ENCODE assay signal across 24 cellular contexts in the genomic region with DNA sequence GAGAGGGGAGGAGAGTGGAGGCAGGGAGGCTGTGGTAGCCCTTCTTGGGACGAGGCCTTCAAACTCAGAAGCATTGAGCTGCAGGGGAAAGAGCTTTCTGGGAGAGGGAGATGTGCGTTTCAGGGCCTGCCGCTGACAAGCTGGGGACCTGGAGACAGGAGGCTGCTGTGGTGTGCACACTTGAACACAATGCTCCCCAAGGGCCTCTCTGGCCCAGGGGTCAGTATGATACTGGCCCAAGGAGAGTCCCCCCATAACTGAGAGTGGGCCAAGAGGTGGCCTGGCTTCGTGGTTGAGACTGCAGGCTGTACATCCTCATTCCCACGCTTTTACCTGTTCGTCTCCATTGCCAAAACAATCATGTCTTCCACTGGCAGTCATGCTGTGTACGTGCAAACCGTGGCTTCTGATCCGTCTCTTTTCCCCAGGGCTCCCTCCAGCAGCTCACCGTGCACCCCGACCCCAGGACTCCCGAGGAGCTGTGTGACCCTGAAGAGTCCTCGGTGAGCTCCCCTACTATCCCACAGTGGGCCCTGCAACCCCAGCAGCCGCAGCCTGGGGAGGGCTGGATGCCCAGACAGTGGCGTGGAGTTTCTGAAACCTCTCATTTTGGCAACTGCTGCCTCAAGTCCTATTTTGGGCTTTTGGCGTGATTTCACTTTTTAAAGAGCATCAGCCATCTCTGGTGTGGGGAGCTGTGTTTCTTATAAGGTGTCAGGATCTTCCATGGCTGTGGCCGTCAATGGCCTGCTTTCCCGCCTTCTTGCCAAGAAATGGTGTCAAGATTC. TPM values are rescaled to one million over a fixed set of nuclear protein-coding genes. Genes with fewer than 3 reads are reported as not detected.
DNase-seq lines count a peak whose midpoint lies in the region; ATAC-seq and TF ChIP-seq lines count a peak whose summit lies in the region.
"Had no signal": no experiment of that assay in that cellular context is flagged by ENCODE, and none has a peak within 500 bp of the region (broad histone marks: within the 10 kb centered on the region; RNA-seq: fewer than 3 reads in every experiment).

No MANE protein-coding gene starts in this region.

- DNase-seq in esophagus muscularis mucosa (ENCODE audit: extremely low spot score) (no peak), left ventricle myocardium superior (peak; percentile 61), sciatic nerve (ENCODE audit: low spot score) (no peak), NCI-H2107 treated with DMSO at 0.1 percent for 48 hours (lab: John Stamatoyannopoulos, UW; ENCODE audit: unreplicated experiment) (no peak), NCI-H1105 (lab: John Stamatoyannopoulos, UW) (no peak), left lung (no peak)
- no peak for DNase-seq in activated naive CD4-positive, alpha-beta T cell (lab: John Stamatoyannopoulos, UW)
- DNase-seq: activated CD8-positive, alpha-beta T cell treated with anti-CD3 and anti-CD28 coated beads for 36 hours; activated naive CD4-positive, alpha-beta T cell treated with anti-CD3 and anti-CD28 coated beads, Interleukin-2, amount 10 ng/mL, durations not matched to agents 7 days and 5 days; activated T-cell treated with anti-CD3 and anti-CD28 coated beads, Interleukin-2, amount 50 U/mL, for 24 hours; DMS53; effector CD4-positive, alpha-beta T cell; GF-D8; KBM-7; NCI-H187; NCI-H2227 treated with DMSO at 0.1 percent for 48 hours; NCI-H82; PC-9; stimulated activated CD4-positive, alpha-beta T cell treated with anti-CD3 and anti-CD28 coated beads, Interleukin-15, amount 100 ng/mL, for 24 hours had no signal

- TF ChIP-seq EP300 in esophagus muscularis mucosa (IDR thresholded peaks at IDR 0.05), result no peak

- WGBS in esophagus muscularis mucosa, result 62% methylated on average over 10 of the region's 18 CpGs

- H3K36me3 ChIP-seq in esophagus muscularis mucosa (peaks cover 0 to 41% (median 17%) of the 10 kb centered on the region in 4 donors), left lung (no peaks in the 10 kb centered on the region)
- H3K36me3 ChIP-seq: ascending aorta, neutrophil, SJSA1 had no signal

- no peak for TF ChIP-seq POLR2A in esophagus muscularis mucosa (IDR thresholded peaks at IDR 0.05; ENCODE audit: low read depth)

- H3K27me3 ChIP-seq in esophagus muscularis mucosa (no peaks in the 10 kb centered on the region), left lung (no peaks in the 10 kb centered on the region)
- H3K27me3 ChIP-seq: ascending aorta, SJSA1 had no signal

- ATAC-seq in left ventricle myocardium superior (peak; percentile 3), sciatic nerve (peak; percentile 12), left lung (no peak)
- ATAC-seq: activated CD8-positive, alpha-beta T cell treated with anti-CD3 and anti-CD28 coated beads for 36 hours; left lobe of liver had no signal

- H3K4me1 ChIP-seq in esophagus muscularis mucosa (peaks cover 40 to 68% (median 51%) of the 10 kb centered on the region in 4 donors), left lung (peaks cover 0 to 5% of the 10 kb centered on the region in 2 donors)

- H3K9me3 ChIP-seq in esophagus muscularis mucosa, result no peaks in the 10 kb centered on the region
- no peaks in the 10 kb centered on the region for H3K9me3 ChIP-seq in left lung
- H3K9me3 ChIP-seq: ascending aorta, neutrophil, SJSA1 had no signal

- TF ChIP-seq CTCF in esophagus muscularis mucosa (IDR thresholded peaks at IDR 0.05) (peak in 1 of 3 experiments; percentile 17), left lung (IDR thresholded peaks at IDR 0.05) (no peak)

- intact Hi-C loops in esophagus muscularis mucosa (cut with DNase I), result no loop called here
- intact Hi-C loops in left ventricle myocardium superior (cut with micrococcal nuclease), result no loop called here
- intact Hi-C loops in sciatic nerve (cut with DNase I), result no loop called here
- intact Hi-C loops in left lung (cut with DNase I), result no loop called here

- H3K27ac ChIP-seq in esophagus muscularis mucosa (replicated peaks in 1 of 4) (peak overlapping the region; percentile 62 to 77 (median 69)), left lung (no peak overlapping the region)
- H3K27ac ChIP-seq: neutrophil, PC-9, SJSA1, VCaP had no signal

- H3K4me3 ChIP-seq in esophagus muscularis mucosa, result peak overlapping the region in 1 of 4 donors; percentile 1
- no peak overlapping the region for H3K4me3 ChIP-seq in left lung
- H3K4me3 ChIP-seq: ascending aorta, PC-9, SJSA1 had no signal

RNA-seq across cellular contexts. Expression of gene COL15A1, which starts 43.4 kb away (rescaled TPM):
- total RNA-seq in esophagus muscularis mucosa (100 to 1,000 TPM; 134 to 256 (median 145) TPM), left ventricle myocardium superior (47.2 TPM), sciatic nerve (94.6 TPM), left lung (10 to 100 TPM; 42.7 to 58.4 TPM)
- total RNA-seq: PC-9 had no signal

Comparison
In these comparisons a context has a peak if more than half of its experiments do, and no peak if none do; other contexts are left out.
1. H3K27ac ChIP-seq: peak in esophagus muscularis mucosa (4 of 4); none in left lung (0 of 2).